In the genomic region with DNA sequence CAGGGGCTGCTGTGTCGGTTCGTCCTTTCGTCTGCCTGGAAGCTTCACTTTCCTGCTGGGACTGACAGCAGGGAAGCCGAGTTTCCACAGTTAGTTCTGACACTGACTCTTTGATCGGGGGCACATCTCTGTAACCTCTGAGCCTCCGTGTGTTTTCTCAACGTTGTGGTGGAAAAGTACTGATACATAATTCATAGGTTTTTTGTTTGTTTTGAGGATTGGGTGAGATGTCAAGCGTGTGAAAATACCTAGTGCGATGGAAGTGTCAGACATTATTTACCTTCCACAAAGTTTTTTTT, we compare ENCODE assay signal across 8 cellular contexts. TPM values are rescaled to one million over a fixed set of nuclear protein-coding genes. Genes with fewer than 3 reads are reported as not detected.
DNase-seq lines count a peak whose midpoint lies in the region; ATAC-seq, FAIRE-seq and TF ChIP-seq lines count a peak whose summit lies in the region.

No MANE protein-coding gene starts in this region.

- H3K4me3 Mint-ChIP-seq in dendritic cell treated with granulocyte-macrophage colony-stimulating factor and Interleukin-4, amounts not matched to agents 40 ng/mL and 50 ng/mL, for 4 days: peak overlapping the region; percentile 92
- H3K4me3 Mint-ChIP-seq in natural killer cell treated with Interleukin-12 subunit alpha and Interleukin-12 subunit beta and Interleukin-15 and Interleukin-18, amount 100 ng/mL, for 72 hours: peak overlapping the region; percentile 88

- intact Hi-C loops in dendritic cell treated with granulocyte-macrophage colony-stimulating factor and Interleukin-4, amounts not matched to agents 40 ng/mL and 50 ng/mL, for 4 days (cut with micrococcal nuclease): loop anchor here (2.0 to 5.0 kb wide), 2 partner anchors 152 to 234 kb away; no protein-coding TSS in a partner anchor

- H3K27ac Mint-ChIP-seq in dendritic cell treated with granulocyte-macrophage colony-stimulating factor and Interleukin-4, amounts not matched to agents 40 ng/mL and 50 ng/mL, for 4 days: peak overlapping the region; percentile 97
- H3K27ac Mint-ChIP-seq in natural killer cell treated with Interleukin-12 subunit alpha and Interleukin-12 subunit beta and Interleukin-15 and Interleukin-18, amount 100 ng/mL, for 72 hours: peak overlapping the region; percentile 94 to 98

- ATAC-seq in GM18873 (IDR thresholded peaks at IDR 0.05; ENCODE audit: low FRiP score, unreplicated experiment) (peak; percentile 4), HG03097 (IDR thresholded peaks at IDR 0.05; ENCODE audit: low FRiP score, unreplicated experiment) (no peak)
- ATAC-seq in natural killer cell treated with Interleukin-12 subunit alpha and Interleukin-12 subunit beta and Interleukin-15 and Interleukin-18, amount 100 ng/mL, for 72 hours: no peak

- TF ChIP-seq POLR2A in H54 (IDR thresholded peaks at IDR 0.05; ENCODE audit: low read depth, low read length): no peak

- FAIRE-seq in H54 (lab: Jason Lieb, UNC): no peak

- H3K4me1 Mint-ChIP-seq in dendritic cell treated with granulocyte-macrophage colony-stimulating factor and Interleukin-4, amounts not matched to agents 40 ng/mL and 50 ng/mL, for 4 days (ENCODE audit: low read depth): peaks cover 20% of the 10 kb centered on the region
- H3K4me1 Mint-ChIP-seq in natural killer cell treated with Interleukin-12 subunit alpha and Interleukin-12 subunit beta and Interleukin-15 and Interleukin-18, amount 100 ng/mL, for 72 hours (ENCODE audit: low read depth in 2 of 2): peaks cover 20 to 26% of the 10 kb centered on the region in 2 donors

- peaks cover 23% of the 10 kb centered on the region for H3K36me3 Mint-ChIP-seq in dendritic cell treated with granulocyte-macrophage colony-stimulating factor and Interleukin-4, amounts not matched to agents 40 ng/mL and 50 ng/mL, for 4 days (ENCODE audit: low read depth)
- peaks cover 6% of the 10 kb centered on the region for H3K36me3 Mint-ChIP-seq in natural killer cell treated with Interleukin-12 subunit alpha and Interleukin-12 subunit beta and Interleukin-15 and Interleukin-18, amount 100 ng/mL, for 72 hours

- DNase-seq in NAMALWA (ENCODE audit: low spot score) (peak; percentile 62), NCI-H1417 treated with DMSO at 0.1 percent for 48 hours (lab: John Stamatoyannopoulos, UW) (no peak), H54 (ENCODE audit: insufficient read length, low spot score) (no peak), NCI-H524 (lab: John Stamatoyannopoulos, UW) (no peak)
- DNase-seq in natural killer cell treated with Interleukin-12 subunit alpha and Interleukin-12 subunit beta and Interleukin-15 and Interleukin-18, amount 100 ng/mL, for 72 hours (ENCODE audit: low spot score): no peak

- H3K27me3 Mint-ChIP-seq in dendritic cell treated with granulocyte-macrophage colony-stimulating factor and Interleukin-4, amounts not matched to agents 40 ng/mL and 50 ng/mL, for 4 days: no peaks in the 10 kb centered on the region
- no peaks in the 10 kb centered on the region for H3K27me3 Mint-ChIP-seq in natural killer cell treated with Interleukin-12 subunit alpha and Interleukin-12 subunit beta and Interleukin-15 and Interleukin-18, amount 100 ng/mL, for 72 hours

- no peaks in the 10 kb centered on the region for H3K9me3 Mint-ChIP-seq in dendritic cell treated with granulocyte-macrophage colony-stimulating factor and Interleukin-4, amounts not matched to agents 40 ng/mL and 50 ng/mL, for 4 days
- H3K9me3 Mint-ChIP-seq in natural killer cell treated with Interleukin-12 subunit alpha and Interleukin-12 subunit beta and Interleukin-15 and Interleukin-18, amount 100 ng/mL, for 72 hours: no peaks in the 10 kb centered on the region

RNA-seq across cellular contexts. Expression of a gene that starts 0.5 kb away (rescaled TPM):
- total RNA-seq in natural killer cell treated with Interleukin-12 subunit alpha and Interleukin-12 subunit beta and Interleukin-15 and Interleukin-18, amount 100 ng/mL, for 72 hours: 10 to 100 TPM; 13.7 to 16.1 TPM
